ENCODE assay signal across 1 cellular context in the genomic region with DNA sequence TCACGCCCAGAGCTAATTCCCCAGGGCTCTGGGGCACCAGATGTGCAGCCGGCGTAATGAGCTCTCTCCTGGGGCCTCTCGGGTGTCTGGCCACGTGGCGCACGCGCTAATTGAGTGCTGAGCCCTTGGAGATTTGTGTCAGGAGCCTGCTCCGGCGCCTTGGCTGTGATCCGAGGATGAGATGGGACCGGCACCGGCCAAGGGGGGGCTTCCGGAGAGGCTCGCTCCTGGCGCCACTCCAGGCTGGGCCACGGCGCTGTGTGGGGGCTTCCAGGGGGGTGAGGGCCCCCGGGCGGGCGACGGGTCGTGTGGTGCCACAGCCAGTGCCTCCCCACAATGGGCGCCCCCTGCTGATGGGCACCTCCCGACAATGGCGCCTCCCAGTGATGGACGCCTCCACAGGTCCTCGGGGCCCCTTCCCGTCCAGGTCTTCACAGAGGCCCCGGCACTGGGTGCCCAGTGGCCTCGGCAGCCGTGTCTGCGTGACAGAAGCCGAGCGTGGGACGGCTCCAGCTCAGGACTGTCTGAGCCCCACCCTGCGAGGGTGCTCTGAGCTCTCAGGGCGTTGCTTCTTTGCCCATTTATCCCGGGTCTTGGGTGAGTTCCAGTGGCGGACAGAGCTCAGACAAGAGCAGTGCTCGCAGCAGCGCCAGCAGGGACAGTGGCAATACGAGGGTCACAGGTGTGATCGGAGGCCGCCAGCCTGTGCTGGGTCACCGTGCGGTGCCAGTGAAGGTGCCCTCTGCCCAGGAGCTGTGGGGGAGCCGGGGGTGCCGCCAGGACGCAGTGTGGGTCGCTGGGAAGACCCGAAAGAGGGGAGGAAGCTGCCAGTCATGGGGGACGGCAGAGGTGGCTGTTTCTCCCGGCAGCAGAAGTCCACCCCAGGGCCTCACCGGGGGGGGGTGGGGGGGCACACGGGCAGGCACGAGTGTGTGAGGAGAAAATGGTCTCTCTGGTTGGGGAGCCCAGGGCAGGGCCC.
A peak's percentile ranks its signal among the peaks of the same experiment; 100 is the strongest.
TF ChIP-seq lines count a peak whose summit lies in the region.

No MANE protein-coding gene starts in this region.

TF ChIP-seq in HEK293, 187 proteins besides CTCF, POLR2A, EP300 and RAD21 (continued from another document and continues in another):
- TF ChIP-seq, protein P1, sequence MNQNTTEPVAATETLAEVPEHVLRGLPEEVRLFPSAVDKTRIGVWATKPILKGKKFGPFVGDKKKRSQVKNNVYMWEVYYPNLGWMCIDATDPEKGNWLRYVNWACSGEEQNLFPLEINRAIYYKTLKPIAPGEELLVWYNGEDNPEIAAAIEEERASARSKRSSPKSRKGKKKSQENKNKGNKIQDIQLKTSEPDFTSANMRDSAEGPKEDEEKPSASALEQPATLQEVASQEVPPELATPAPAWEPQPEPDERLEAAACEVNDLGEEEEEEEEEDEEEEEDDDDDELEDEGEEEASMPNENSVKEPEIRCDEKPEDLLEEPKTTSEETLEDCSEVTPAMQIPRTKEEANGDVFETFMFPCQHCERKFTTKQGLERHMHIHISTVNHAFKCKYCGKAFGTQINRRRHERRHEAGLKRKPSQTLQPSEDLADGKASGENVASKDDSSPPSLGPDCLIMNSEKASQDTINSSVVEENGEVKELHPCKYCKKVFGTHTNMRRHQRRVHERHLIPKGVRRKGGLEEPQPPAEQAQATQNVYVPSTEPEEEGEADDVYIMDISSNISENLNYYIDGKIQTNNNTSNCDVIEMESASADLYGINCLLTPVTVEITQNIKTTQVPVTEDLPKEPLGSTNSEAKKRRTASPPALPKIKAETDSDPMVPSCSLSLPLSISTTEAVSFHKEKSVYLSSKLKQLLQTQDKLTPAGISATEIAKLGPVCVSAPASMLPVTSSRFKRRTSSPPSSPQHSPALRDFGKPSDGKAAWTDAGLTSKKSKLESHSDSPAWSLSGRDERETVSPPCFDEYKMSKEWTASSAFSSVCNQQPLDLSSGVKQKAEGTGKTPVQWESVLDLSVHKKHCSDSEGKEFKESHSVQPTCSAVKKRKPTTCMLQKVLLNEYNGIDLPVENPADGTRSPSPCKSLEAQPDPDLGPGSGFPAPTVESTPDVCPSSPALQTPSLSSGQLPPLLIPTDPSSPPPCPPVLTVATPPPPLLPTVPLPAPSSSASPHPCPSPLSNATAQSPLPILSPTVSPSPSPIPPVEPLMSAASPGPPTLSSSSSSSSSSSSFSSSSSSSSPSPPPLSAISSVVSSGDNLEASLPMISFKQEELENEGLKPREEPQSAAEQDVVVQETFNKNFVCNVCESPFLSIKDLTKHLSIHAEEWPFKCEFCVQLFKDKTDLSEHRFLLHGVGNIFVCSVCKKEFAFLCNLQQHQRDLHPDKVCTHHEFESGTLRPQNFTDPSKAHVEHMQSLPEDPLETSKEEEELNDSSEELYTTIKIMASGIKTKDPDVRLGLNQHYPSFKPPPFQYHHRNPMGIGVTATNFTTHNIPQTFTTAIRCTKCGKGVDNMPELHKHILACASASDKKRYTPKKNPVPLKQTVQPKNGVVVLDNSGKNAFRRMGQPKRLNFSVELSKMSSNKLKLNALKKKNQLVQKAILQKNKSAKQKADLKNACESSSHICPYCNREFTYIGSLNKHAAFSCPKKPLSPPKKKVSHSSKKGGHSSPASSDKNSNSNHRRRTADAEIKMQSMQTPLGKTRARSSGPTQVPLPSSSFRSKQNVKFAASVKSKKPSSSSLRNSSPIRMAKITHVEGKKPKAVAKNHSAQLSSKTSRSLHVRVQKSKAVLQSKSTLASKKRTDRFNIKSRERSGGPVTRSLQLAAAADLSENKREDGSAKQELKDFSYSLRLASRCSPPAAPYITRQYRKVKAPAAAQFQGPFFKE (tag by site-specific recombination; IDR thresholded peaks at IDR 0.05; ENCODE audit: borderline replicate concordance), result no peak
- TF ChIP-seq ZNF2 (tag by site-specific recombination; IDR thresholded peaks at IDR 0.05) (no peak), ZNF670 (tag by site-specific recombination; IDR thresholded peaks at IDR 0.05; ENCODE audit: low read depth) (no peak), ZFP41 (tag by site-specific recombination; IDR thresholded peaks at IDR 0.05; ENCODE audit: borderline replicate concordance) (no peak), ZNF654 (tag by site-specific recombination; IDR thresholded peaks at IDR 0.05; ENCODE audit: low read depth) (no peak), ZFP3 (tag by site-specific recombination; IDR thresholded peaks at IDR 0.05; ENCODE audit: low read depth) (no peak), MEIS1 (CRISPR knock-in tag; IDR thresholded peaks at IDR 0.05; ENCODE audit: borderline replicate concordance) (no peak), ZNF37A (tag by site-specific recombination; IDR thresholded peaks at IDR 0.05) (no peak), ZNF26 (tag by site-specific recombination; IDR thresholded peaks at IDR 0.05) (no peak), ZNF132 (tag by site-specific recombination; IDR thresholded peaks at IDR 0.05; ENCODE audit: borderline replicate concordance) (no peak), ZIC2 (tag by site-specific recombination; IDR thresholded peaks at IDR 0.05) (peak; percentile 95), OVOL3 (tag by site-specific recombination; IDR thresholded peaks at IDR 0.05) (no peak), KLF1 (tag by site-specific recombination; IDR thresholded peaks at IDR 0.05) (0 out of 2 replicates have a peak, but pooled peaks have one; percentile 54), ZBTB48 (tag by site-specific recombination; IDR thresholded peaks at IDR 0.05) (peak; percentile 73), ZNF121 (tag by site-specific recombination; IDR thresholded peaks at IDR 0.05) (0 out of 2 replicates have a peak, but pooled peaks have one; percentile 12), SP2 (tag by site-specific recombination; IDR thresholded peaks at IDR 0.05) (no peak), ZNF704 (tag by site-specific recombination; IDR thresholded peaks at IDR 0.05) (no peak), ZNF791 (tag by site-specific recombination; IDR thresholded peaks at IDR 0.05) (no peak), ZNF837 (tag by site-specific recombination; IDR thresholded peaks at IDR 0.05) (no peak), ZNF530 (tag by site-specific recombination; IDR thresholded peaks at IDR 0.05; ENCODE audit: low read depth) (no peak), KLF8 (tag by site-specific recombination; IDR thresholded peaks at IDR 0.05) (peak; percentile 74), ZNF658 (tag by site-specific recombination; IDR thresholded peaks at IDR 0.05) (no peak), EGR2 (tag by site-specific recombination; IDR thresholded peaks at IDR 0.05; ENCODE audit: low read depth) (no peak), ZFP37 (tag by site-specific recombination; IDR thresholded peaks at IDR 0.05) (no peak), ZFHX2 (tag by site-specific recombination; conservative IDR thresholded peaks at IDR 0.05) (peak; percentile 25; the same call in 1 of the 2 replicates), ZNF423 (tag by site-specific recombination; IDR thresholded peaks at IDR 0.05) (peak; percentile 86), ZXDB (tag by site-specific recombination; IDR thresholded peaks at IDR 0.05) (peak; percentile 75), ZNF274 (IDR thresholded peaks at IDR 0.05; ENCODE audit: low read length) (no peak), ZNF274 (tag by site-specific recombination; IDR thresholded peaks at IDR 0.05; ENCODE audit: borderline replicate concordance) (no peak), KLF16 (tag by site-specific recombination; IDR thresholded peaks at IDR 0.05) (0 out of 2 replicates have a peak, but pooled peaks have one; percentile 23), SALL2 (tag by site-specific recombination; IDR thresholded peaks at IDR 0.05; ENCODE audit: borderline replicate concordance) (no peak), ZNF394 (tag by site-specific recombination; IDR thresholded peaks at IDR 0.05; ENCODE audit: borderline replicate concordance) (peak; percentile 69), ZNF239 (tag by site-specific recombination; IDR thresholded peaks at IDR 0.05) (no peak), ZNF558 (tag by site-specific recombination; IDR thresholded peaks at IDR 0.05) (no peak), ZBTB1 (tag by site-specific recombination; IDR thresholded peaks at IDR 0.05) (peak; percentile 37; the same call in 1 of the 2 replicates), ZSCAN16 (tag by site-specific recombination; IDR thresholded peaks at IDR 0.05) (0 out of 2 replicates have a peak, but pooled peaks have one; percentile 10), ZNF18 (tag by site-specific recombination; IDR thresholded peaks at IDR 0.05) (no peak), ZSCAN30 (tag by site-specific recombination; IDR thresholded peaks at IDR 0.05) (no peak), ZNF830 (tag by site-specific recombination; IDR thresholded peaks at IDR 0.05; ENCODE audit: low read depth) (no peak), ZNF391 (tag by site-specific recombination; IDR thresholded peaks at IDR 0.05; ENCODE audit: borderline replicate concordance, low read depth) (no peak), ZNF174 (tag by site-specific recombination; IDR thresholded peaks at IDR 0.05) (no peak)
- TF ChIP-seq, protein P2, sequence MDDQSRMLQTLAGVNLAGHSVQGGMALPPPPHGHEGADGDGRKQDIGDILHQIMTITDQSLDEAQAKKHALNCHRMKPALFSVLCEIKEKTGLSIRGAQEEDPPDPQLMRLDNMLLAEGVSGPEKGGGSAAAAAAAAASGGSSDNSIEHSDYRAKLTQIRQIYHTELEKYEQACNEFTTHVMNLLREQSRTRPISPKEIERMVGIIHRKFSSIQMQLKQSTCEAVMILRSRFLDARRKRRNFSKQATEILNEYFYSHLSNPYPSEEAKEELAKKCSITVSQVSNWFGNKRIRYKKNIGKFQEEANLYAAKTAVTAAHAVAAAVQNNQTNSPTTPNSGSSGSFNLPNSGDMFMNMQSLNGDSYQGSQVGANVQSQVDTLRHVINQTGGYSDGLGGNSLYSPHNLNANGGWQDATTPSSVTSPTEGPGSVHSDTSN (CRISPR knock-in tag; IDR thresholded peaks at IDR 0.05), result no peak
- TF ChIP-seq, protein P3, sequence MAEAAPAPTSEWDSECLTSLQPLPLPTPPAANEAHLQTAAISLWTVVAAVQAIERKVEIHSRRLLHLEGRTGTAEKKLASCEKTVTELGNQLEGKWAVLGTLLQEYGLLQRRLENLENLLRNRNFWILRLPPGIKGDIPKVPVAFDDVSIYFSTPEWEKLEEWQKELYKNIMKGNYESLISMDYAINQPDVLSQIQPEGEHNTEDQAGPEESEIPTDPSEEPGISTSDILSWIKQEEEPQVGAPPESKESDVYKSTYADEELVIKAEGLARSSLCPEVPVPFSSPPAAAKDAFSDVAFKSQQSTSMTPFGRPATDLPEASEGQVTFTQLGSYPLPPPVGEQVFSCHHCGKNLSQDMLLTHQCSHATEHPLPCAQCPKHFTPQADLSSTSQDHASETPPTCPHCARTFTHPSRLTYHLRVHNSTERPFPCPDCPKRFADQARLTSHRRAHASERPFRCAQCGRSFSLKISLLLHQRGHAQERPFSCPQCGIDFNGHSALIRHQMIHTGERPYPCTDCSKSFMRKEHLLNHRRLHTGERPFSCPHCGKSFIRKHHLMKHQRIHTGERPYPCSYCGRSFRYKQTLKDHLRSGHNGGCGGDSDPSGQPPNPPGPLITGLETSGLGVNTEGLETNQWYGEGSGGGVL (tag by site-specific recombination; IDR thresholded peaks at IDR 0.05), result peak; percentile 33
- TF ChIP-seq, protein P4, sequence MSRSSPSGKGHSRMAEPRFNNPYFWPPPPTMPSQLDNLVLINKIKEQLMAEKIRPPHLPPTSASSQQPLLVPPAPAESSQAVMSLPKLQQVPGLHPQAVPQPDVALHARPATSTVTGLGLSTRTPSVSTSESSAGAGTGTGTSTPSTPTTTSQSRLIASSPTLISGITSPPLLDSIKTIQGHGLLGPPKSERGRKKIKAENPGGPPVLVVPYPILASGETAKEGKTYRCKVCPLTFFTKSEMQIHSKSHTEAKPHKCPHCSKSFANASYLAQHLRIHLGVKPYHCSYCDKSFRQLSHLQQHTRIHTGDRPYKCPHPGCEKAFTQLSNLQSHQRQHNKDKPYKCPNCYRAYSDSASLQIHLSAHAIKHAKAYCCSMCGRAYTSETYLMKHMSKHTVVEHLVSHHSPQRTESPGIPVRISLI (tag by site-specific recombination; IDR thresholded peaks at IDR 0.05), result no peak
- TF ChIP-seq, protein P5, sequence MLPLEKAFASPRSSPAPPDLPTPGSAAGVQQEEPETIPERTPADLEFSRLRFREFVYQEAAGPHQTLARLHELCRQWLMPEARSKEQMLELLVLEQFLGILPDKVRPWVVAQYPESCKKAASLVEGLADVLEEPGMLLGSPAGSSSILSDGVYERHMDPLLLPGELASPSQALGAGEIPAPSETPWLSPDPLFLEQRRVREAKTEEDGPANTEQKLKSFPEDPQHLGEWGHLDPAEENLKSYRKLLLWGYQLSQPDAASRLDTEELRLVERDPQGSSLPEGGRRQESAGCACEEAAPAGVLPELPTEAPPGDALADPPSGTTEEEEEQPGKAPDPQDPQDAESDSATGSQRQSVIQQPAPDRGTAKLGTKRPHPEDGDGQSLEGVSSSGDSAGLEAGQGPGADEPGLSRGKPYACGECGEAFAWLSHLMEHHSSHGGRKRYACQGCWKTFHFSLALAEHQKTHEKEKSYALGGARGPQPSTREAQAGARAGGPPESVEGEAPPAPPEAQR (tag by site-specific recombination; IDR thresholded peaks at IDR 0.05), result no peak
